Comparison of ENCODE assay signal across 14 cellular contexts in genomic region chr20:63176035-63176434, GRCh38. TPM values are rescaled to one million over a fixed set of nuclear protein-coding genes. Genes with fewer than 3 reads are reported as not detected.
DNase-seq lines count a peak whose midpoint lies in the region; ATAC-seq and TF ChIP-seq lines count a peak whose summit lies in the region.
"Had no signal": no experiment of that assay in that cellular context is flagged by ENCODE, and none has a peak within 500 bp of the region (broad histone marks: within the 10 kb centered on the region; RNA-seq: fewer than 3 reads in every experiment).

No MANE protein-coding gene starts in this region.

- peak overlapping the region; percentile 41 for H3K4me3 ChIP-seq in iPS-15b (ENCODE audit: low read depth, low read length)

- no peaks in the 10 kb centered on the region for H3K9me3 ChIP-seq in iPS-15b (ENCODE audit: control insufficient read depth, insufficient read depth, low read length)

- DNase-seq in activated naive CD4-positive, alpha-beta T cell treated with anti-CD3 and anti-CD28 coated beads, Interleukin-2, amount 10 ng/mL, durations not matched to agents 7 days and 5 days = peak; percentile 33
- no peak for DNase-seq in activated naive CD4-positive, alpha-beta T cell (lab: John Stamatoyannopoulos, UW)
- DNase-seq in activated B cell treated with CpG ODN at 0.5 μM for 24 hours (no peak), NCI-H510A (lab: John Stamatoyannopoulos, UW) (no peak), glomerular visceral epithelial cell (ENCODE audit: extremely low spot score) (no peak)
- no peak for DNase-seq in stimulated activated naive B cell treated with anti-CD40 and anti-IgM and Interleukin-4, amounts not matched to agents 10 μg/mL and 1 μg/mL and 100 μg/mL, for 72 hours
- DNase-seq: activated effector memory CD4-positive, alpha-beta T cell treated with Interleukin-2 at 50 U/mL for 16 hours; EL; HFFc6; kidney glomerular epithelial cell; SIG-M5 had no signal

- no peak overlapping the region for H3K4me3 Mint-ChIP-seq in activated naive CD4-positive, alpha-beta T cell treated with anti-CD3 and anti-CD28 coated beads, Interleukin-2, amount 10 ng/mL, durations not matched to agents 7 days and 5 days
- H3K4me3 Mint-ChIP-seq in activated B cell treated with CpG ODN at 0.5 μM for 24 hours = peak overlapping the region; percentile 50
- H3K4me3 Mint-ChIP-seq in stimulated activated naive B cell treated with anti-CD40 and anti-IgM and Interleukin-4, amounts not matched to agents 10 μg/mL and 1 μg/mL and 100 μg/mL, for 72 hours = peak overlapping the region; percentile 68 to 69
- H3K4me3 Mint-ChIP-seq: HFFc6 had no signal

- ATAC-seq in activated B cell treated with CpG ODN at 0.5 μM for 24 hours (ENCODE audit: low read depth) (no peak), GM19395 (IDR thresholded peaks at IDR 0.05; ENCODE audit: unreplicated experiment) (no peak)
- no peak for ATAC-seq in stimulated activated naive B cell treated with anti-CD40 and anti-IgM and Interleukin-4, amounts not matched to agents 10 μg/mL and 1 μg/mL and 100 μg/mL, for 72 hours (replicated peaks)

- no peak for TF ChIP-seq CTCF in activated B cell treated with CpG ODN at 0.5 μM for 24 hours (IDR thresholded peaks at IDR 0.05)

- no peak overlapping the region for H3K9ac ChIP-seq in iPS-15b (ENCODE audit: low read depth, low read length)

- intact Hi-C loops in activated B cell treated with CpG ODN at 0.5 μM for 24 hours (cut with micrococcal nuclease) = loop anchor here (5.0 kb wide), 2 partner anchors 74 to 96 kb away; partner anchors contain the start of gene ARFGAP1

- peaks cover 7% of the 10 kb centered on the region for H3K4me1 Mint-ChIP-seq in activated naive CD4-positive, alpha-beta T cell treated with anti-CD3 and anti-CD28 coated beads, Interleukin-2, amount 10 ng/mL, durations not matched to agents 7 days and 5 days
- peaks cover 21% of the 10 kb centered on the region for H3K4me1 Mint-ChIP-seq in activated B cell treated with CpG ODN at 0.5 μM for 24 hours
- H3K4me1 Mint-ChIP-seq in stimulated activated naive B cell treated with anti-CD40 and anti-IgM and Interleukin-4, amounts not matched to agents 10 μg/mL and 1 μg/mL and 100 μg/mL, for 72 hours = peaks cover 24 to 56% of the 10 kb centered on the region in 2 donors

- H3K36me3 ChIP-seq in iPS-15b (ENCODE audit: control insufficient read depth, insufficient read depth, low read length) = no peaks in the 10 kb centered on the region

- peaks cover 44% of the 10 kb centered on the region for H3K27me3 ChIP-seq in iPS-15b (ENCODE audit: control insufficient read depth, insufficient read depth, low read length)

- POLR2A ChIA-PET in activated B cell treated with CpG ODN at 0.5 μM for 24 hours (lab: Charles Lee) = no interaction called here

- peaks cover 7% of the 10 kb centered on the region for H3K4me1 ChIP-seq in iPS-15b (ENCODE audit: control insufficient read depth, insufficient read depth, low read length)

- peak overlapping the region; percentile 76 for H3K27ac Mint-ChIP-seq in activated naive CD4-positive, alpha-beta T cell treated with anti-CD3 and anti-CD28 coated beads, Interleukin-2, amount 10 ng/mL, durations not matched to agents 7 days and 5 days
- H3K27ac Mint-ChIP-seq in activated B cell treated with CpG ODN at 0.5 μM for 24 hours = no peak overlapping the region
- peak overlapping the region; percentile 75 for H3K27ac Mint-ChIP-seq in stimulated activated naive B cell treated with anti-CD40 and anti-IgM and Interleukin-4, amounts not matched to agents 10 μg/mL and 1 μg/mL and 100 μg/mL, for 72 hours
- H3K27ac Mint-ChIP-seq: HFFc6 had no signal

- H3K27me3 Mint-ChIP-seq in activated naive CD4-positive, alpha-beta T cell treated with anti-CD3 and anti-CD28 coated beads, Interleukin-2, amount 10 ng/mL, durations not matched to agents 7 days and 5 days = peaks cover 96% of the 10 kb centered on the region
- peaks cover 32% of the 10 kb centered on the region for H3K27me3 Mint-ChIP-seq in activated B cell treated with CpG ODN at 0.5 μM for 24 hours
- H3K27me3 Mint-ChIP-seq in stimulated activated naive B cell treated with anti-CD40 and anti-IgM and Interleukin-4, amounts not matched to agents 10 μg/mL and 1 μg/mL and 100 μg/mL, for 72 hours = peaks cover 65 to 88% of the 10 kb centered on the region in 2 donors

- no peaks in the 10 kb centered on the region for H3K36me3 Mint-ChIP-seq in activated naive CD4-positive, alpha-beta T cell treated with anti-CD3 and anti-CD28 coated beads, Interleukin-2, amount 10 ng/mL, durations not matched to agents 7 days and 5 days
- no peaks in the 10 kb centered on the region for H3K36me3 Mint-ChIP-seq in activated B cell treated with CpG ODN at 0.5 μM for 24 hours (ENCODE audit: low read depth)
- H3K36me3 Mint-ChIP-seq in stimulated activated naive B cell treated with anti-CD40 and anti-IgM and Interleukin-4, amounts not matched to agents 10 μg/mL and 1 μg/mL and 100 μg/mL, for 72 hours = peaks cover 3% of the 10 kb centered on the region in 2 donors

- CTCF ChIA-PET in activated naive CD4-positive, alpha-beta T cell treated with anti-CD3 and anti-CD28 coated beads, Interleukin-2, amount 10 ng/mL, durations not matched to agents 7 days and 5 days (lab: Charles Lee) = no interaction called here
- CTCF ChIA-PET in activated B cell treated with CpG ODN at 0.5 μM for 24 hours (lab: Charles Lee) = no interaction called here

- no peaks in the 10 kb centered on the region for H3K9me3 Mint-ChIP-seq in activated naive CD4-positive, alpha-beta T cell treated with anti-CD3 and anti-CD28 coated beads, Interleukin-2, amount 10 ng/mL, durations not matched to agents 7 days and 5 days
- H3K9me3 Mint-ChIP-seq in activated B cell treated with CpG ODN at 0.5 μM for 24 hours = no peaks in the 10 kb centered on the region
- no peaks in the 10 kb centered on the region for H3K9me3 Mint-ChIP-seq in stimulated activated naive B cell treated with anti-CD40 and anti-IgM and Interleukin-4, amounts not matched to agents 10 μg/mL and 1 μg/mL and 100 μg/mL, for 72 hours
- H3K9me3 Mint-ChIP-seq: HFFc6 had no signal

RNA-seq across cellular contexts. Expression of gene YTHDF1, which starts 39.9 kb away (rescaled TPM):
- 32.6 and 34.1 TPM in 2 replicates for total RNA-seq in activated B cell treated with CpG ODN at 0.5 μM for 24 hours

RNA-seq across cellular contexts. Expression of gene BIRC7, which starts 59.7 kb away (rescaled TPM):
- not detected in 2 replicates for total RNA-seq in activated B cell treated with CpG ODN at 0.5 μM for 24 hours
- total RNA-seq: HFFc6, occipital lobe had no signal
